Comparison of ENCODE assay signal across 8 cellular contexts in genomic region chr3:170037463-170038433, GRCh38. TPM values are rescaled to one million over a fixed set of nuclear protein-coding genes. Genes with fewer than 3 reads are reported as not detected.
A peak's percentile ranks its signal among the peaks of the same experiment; 100 is the strongest.
DNase-seq lines count a peak whose midpoint lies in the region; ATAC-seq and TF ChIP-seq lines count a peak whose summit lies in the region.

TSS of gene GPR160 (plus strand) at chr3:170037995. CDS start at chr3:170083973, 45,978 bp downstream.

- peak; percentile 77 for TF ChIP-seq CTCF in lower lobe of right lung (IDR thresholded peaks at IDR 0.05)

- CTCF ChIA-PET in activated CD4-positive, alpha-beta T cell treated with anti-CD3 and anti-CD28 coated beads for 36 hours (lab: Charles Lee), result interaction anchor here (0.5 to 1.8 kb wide), 4 partner anchors 16 to 63 kb away, joined by 3 to 4 read pairs (median 4); no protein-coding TSS in a partner anchor

- ATAC-seq in GM18873 (IDR thresholded peaks at IDR 0.05; ENCODE audit: low FRiP score, unreplicated experiment), result peak; percentile 82
- ATAC-seq in HG03103 (IDR thresholded peaks at IDR 0.05; ENCODE audit: low read depth, unreplicated experiment), result peak; percentile 79
- ATAC-seq in activated CD4-positive, alpha-beta T cell treated with anti-CD3 and anti-CD28 coated beads for 36 hours, result peak; percentile 92
- peak; percentile 92 to 93 for ATAC-seq in lower lobe of right lung

- peaks cover 10% of the 10 kb centered on the region for H3K27me3 ChIP-seq in lower lobe of right lung (ENCODE audit: low read depth)

- H3K4me1 Mint-ChIP-seq in activated CD4-positive, alpha-beta T cell treated with anti-CD3 and anti-CD28 coated beads for 36 hours, result peaks cover 19% of the 10 kb centered on the region

- no peaks in the 10 kb centered on the region for H3K27me3 Mint-ChIP-seq in activated CD4-positive, alpha-beta T cell treated with anti-CD3 and anti-CD28 coated beads for 36 hours

- peak within 1 kb of the TSS; percentile 85 for H3K27ac ChIP-seq in lower lobe of right lung

- H3K36me3 ChIP-seq in lower lobe of right lung, result no peaks in the 10 kb centered on the region

- POLR2A ChIA-PET in activated CD4-positive, alpha-beta T cell treated with anti-CD3 and anti-CD28 coated beads for 36 hours (lab: Charles Lee), result no interaction called here

- intact Hi-C loops in activated CD4-positive, alpha-beta T cell treated with anti-CD3 and anti-CD28 coated beads for 36 hours (cut with DNase I, micrococcal nuclease), result loop anchor here (1.0 to 5.0 kb wide), 10 partner anchors 17 to 320 kb away; partner anchors contain the start of genes LRRC34 (in 1 of the 2), LRRIQ4 (in 1 of the 2), PHC3 (in 1 of the 2) and SEC62 (in 1 of the 2)
- intact Hi-C loops in lower lobe of right lung (cut with DNase I), result no loop called here

- peak within 1 kb of the TSS; percentile 81 for H3K4me3 ChIP-seq in lower lobe of right lung

- H3K9me3 ChIP-seq in lower lobe of right lung, result no peaks in the 10 kb centered on the region

- no peak within 1 kb of the TSS for H3K27ac Mint-ChIP-seq in activated CD4-positive, alpha-beta T cell treated with anti-CD3 and anti-CD28 coated beads for 36 hours

- DNase-seq in AML-193 (lab: John Stamatoyannopoulos, UW), result peak; percentile 88 to 89
- DNase-seq in NCI-H2171 treated with DMSO at 0.1 percent for 48 hours (lab: John Stamatoyannopoulos, UW), result peak; percentile 73
- peak; percentile 92 for DNase-seq in activated CD4-positive, alpha-beta T cell treated with anti-CD3 and anti-CD28 coated beads for 36 hours
- peak; percentile 12 to 55 for DNase-seq in dermis microvascular lymphatic vessel endothelial cell (ENCODE audit: low read depth in 2 of 2)
- peak; percentile 94 for DNase-seq in lower lobe of right lung
- DNase-seq in stimulated activated CD8-positive, alpha-beta memory T cell treated with anti-CD3 and anti-CD28 coated beads, Interleukin-12 subunit alpha, Interleukin-12 subunit beta, amount 100 ng/mL, for 1 hour (ENCODE audit: low read depth), result peak; percentile 60

- H3K36me3 Mint-ChIP-seq in activated CD4-positive, alpha-beta T cell treated with anti-CD3 and anti-CD28 coated beads for 36 hours (ENCODE audit: low read depth), result no peaks in the 10 kb centered on the region

- peaks cover 19% of the 10 kb centered on the region for H3K4me1 ChIP-seq in lower lobe of right lung

- H3K9me3 Mint-ChIP-seq in activated CD4-positive, alpha-beta T cell treated with anti-CD3 and anti-CD28 coated beads for 36 hours (ENCODE audit: low read depth), result no peaks in the 10 kb centered on the region

- peak within 1 kb of the TSS; percentile 79 for H3K4me3 Mint-ChIP-seq in activated CD4-positive, alpha-beta T cell treated with anti-CD3 and anti-CD28 coated beads for 36 hours

RNA-seq across cellular contexts. Expression of gene GPR160, which starts in this region (rescaled TPM):
- 10 to 100 TPM in 1 of 2 experiments, 1 to 10 TPM in 1; 9.4 to 11.1 TPM for total RNA-seq in activated CD4-positive, alpha-beta T cell treated with anti-CD3 and anti-CD28 coated beads for 36 hours
- total RNA-seq in dermis microvascular lymphatic vessel endothelial cell (1.0 and 1.8 TPM in 2 replicates), lower lobe of right lung (24.4 TPM)

Comparison
In these comparisons a context has a peak if more than half of its experiments do, and no peak if none do; other contexts are left out.
1. Peak in every context shown above with its lines: DNase-seq, ATAC-seq, H3K4me3 ChIP-seq and H3K27ac ChIP-seq.
2. DNase-seq: peak in every context shown above with its lines; median percentile 94 in lower lobe of right lung; 92 in activated CD4-positive, alpha-beta T cell treated with anti-CD3 and anti-CD28 coated beads for 36 hours; 88 in AML-193; 73 in NCI-H2171 treated with DMSO at 0.1 percent for 48 hours; 60 in stimulated activated CD8-positive, alpha-beta memory T cell treated with anti-CD3 and anti-CD28 coated beads, Interleukin-12 subunit alpha, Interleukin-12 subunit beta, amount 100 ng/mL, for 1 hour; 34 in dermis microvascular lymphatic vessel endothelial cell.